In the genomic region with DNA sequence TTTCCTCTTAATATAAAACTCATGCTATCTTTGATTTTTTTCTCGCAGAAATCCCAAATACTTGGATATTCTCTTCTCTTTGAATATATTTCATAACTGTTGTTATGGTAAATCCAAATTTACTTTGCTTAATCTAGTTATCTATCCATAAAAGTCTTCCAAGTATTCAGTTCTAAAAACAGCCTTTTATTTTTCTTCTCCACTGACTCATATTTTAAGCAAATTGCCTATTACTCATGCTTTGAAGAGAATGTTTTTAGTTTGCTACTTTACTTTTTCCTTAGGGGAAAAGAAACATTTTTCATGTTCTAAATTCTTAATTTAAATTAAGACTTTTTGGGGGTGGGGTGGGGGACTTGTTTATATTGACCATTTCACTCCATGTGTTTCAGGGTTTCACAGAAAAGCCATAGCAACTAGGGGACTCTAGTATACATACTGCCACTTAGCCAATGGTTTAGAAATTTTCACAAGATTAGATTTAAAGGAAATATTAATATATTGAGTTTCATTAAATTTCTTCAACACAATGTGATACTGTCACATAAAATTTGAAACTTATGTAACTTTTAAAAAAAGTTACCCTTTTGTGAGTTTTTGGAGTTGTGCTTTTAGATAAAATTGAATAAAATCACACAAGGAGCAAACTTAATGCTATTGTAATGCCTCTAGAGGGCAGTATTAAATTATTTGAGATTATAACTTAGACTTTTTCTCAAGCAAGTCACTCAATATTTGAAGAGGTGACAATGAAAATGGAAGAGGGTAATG, we compare ENCODE assay signal across 8 cellular contexts.
DNase-seq lines count a peak whose midpoint lies in the region; ATAC-seq and TF ChIP-seq lines count a peak whose summit lies in the region.

No MANE protein-coding gene starts in this region.

- H3K36me3 ChIP-seq in spleen, result no peaks in the 10 kb centered on the region

- no peaks in the 10 kb centered on the region for H3K9me3 ChIP-seq in spleen

- H3K4me3 ChIP-seq in fibroblast of villous mesenchyme (ENCODE audit: low read depth, low read length) (no peak overlapping the region), spleen (no peak overlapping the region)

- DNase-seq in DMS114 treated with DMSO at 0.1 percent for 48 hours (lab: John Stamatoyannopoulos, UW; ENCODE audit: unreplicated experiment), result peak; percentile 64
- peak; percentile 12 for DNase-seq in HEK293T (ENCODE audit: extremely low spot score)
- DNase-seq in OCI-M1 (lab: John Stamatoyannopoulos, UW), result peak; percentile 70
- peak; percentile 27 for DNase-seq in fibroblast of villous mesenchyme (ENCODE audit: low read depth)
- DNase-seq in ecto neural progenitor cell (ENCODE audit: low spot score), result no peak
- DNase-seq in spleen, result no peak
- no peak for DNase-seq in stimulated activated CD4-positive, alpha-beta T cell treated with anti-CD3 and anti-CD28 coated beads, Interleukin-2, amount 100 ng/mL, for 24 hours

- no peaks in the 10 kb centered on the region for H3K27me3 ChIP-seq in spleen (replicated peaks in 1 of 7)

- H3K4me1 ChIP-seq in spleen, result no peaks in the 10 kb centered on the region

- no peak overlapping the region for H3K27ac ChIP-seq in spleen

- no peak for TF ChIP-seq POLR2A in spleen (IDR thresholded peaks at IDR 0.05)

- no peak for ATAC-seq in HG03095 (IDR thresholded peaks at IDR 0.05; ENCODE audit: unreplicated experiment)

- intact Hi-C loops in spleen (cut with DNase I; ENCODE audit: low total_unique reads), result no loop called here

- TF ChIP-seq CTCF in fibroblast of villous mesenchyme (IDR thresholded peaks at IDR 0.05; ENCODE audit: insufficient read depth, low read depth, low read length), result peak; percentile 46
- peak in 5 of 11 experiments; percentile 13 to 38 (median 26) for TF ChIP-seq CTCF in spleen (IDR thresholded peaks at IDR 0.05 in 8 of 11, conservative IDR thresholded peaks at IDR 0.05 in 3 of 11)

- 47 to 98% (median 91%) methylated on average over 1 of the region's 1 CpG for WGBS in spleen, 5 donors

- CTCF ChIA-PET in HEK293T (lab: Yijun Ruan, JAX), result interaction anchor here (0.6 to 1.3 kb wide), 5 partner anchors 9 to 1872 kb away, joined by 3 to 7 read pairs (median 3); no protein-coding TSS in a partner anchor

- POLR2A ChIA-PET in HEK293T (lab: Yijun Ruan, JAX), result no interaction called here

TF ChIP-seq in HEK293T, 16 proteins besides CTCF, POLR2A, EP300 and RAD21:
- TF ChIP-seq CTBP1 (IDR thresholded peaks at IDR 0.05; ENCODE audit: borderline replicate concordance), result no peak
- TF ChIP-seq, protein P1, sequence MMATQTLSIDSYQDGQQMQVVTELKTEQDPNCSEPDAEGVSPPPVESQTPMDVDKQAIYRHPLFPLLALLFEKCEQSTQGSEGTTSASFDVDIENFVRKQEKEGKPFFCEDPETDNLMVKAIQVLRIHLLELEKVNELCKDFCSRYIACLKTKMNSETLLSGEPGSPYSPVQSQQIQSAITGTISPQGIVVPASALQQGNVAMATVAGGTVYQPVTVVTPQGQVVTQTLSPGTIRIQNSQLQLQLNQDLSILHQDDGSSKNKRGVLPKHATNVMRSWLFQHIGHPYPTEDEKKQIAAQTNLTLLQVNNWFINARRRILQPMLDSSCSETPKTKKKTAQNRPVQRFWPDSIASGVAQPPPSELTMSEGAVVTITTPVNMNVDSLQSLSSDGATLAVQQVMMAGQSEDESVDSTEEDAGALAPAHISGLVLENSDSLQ (IDR thresholded peaks at IDR 0.05), result peak; percentile 18; the same call in 1 of the 2 replicates
- TF ChIP-seq FOXK2 (IDR thresholded peaks at IDR 0.05), result no peak
- no peak for TF ChIP-seq ELF4 (IDR thresholded peaks at IDR 0.05)

Comparison
In these comparisons a context has a peak if more than half of its experiments do, and no peak if none do; other contexts are left out.
1. DNase-seq: peak in DMS114 treated with DMSO at 0.1 percent for 48 hours (single experiment), HEK293T (single experiment), OCI-M1 (single experiment) and fibroblast of villous mesenchyme (single experiment); none in ecto neural progenitor cell (single experiment), spleen (single experiment) and stimulated activated CD4-positive, alpha-beta T cell treated with anti-CD3 and anti-CD28 coated beads, Interleukin-2, amount 100 ng/mL, for 24 hours (0 of 2).